In the genomic region with DNA sequence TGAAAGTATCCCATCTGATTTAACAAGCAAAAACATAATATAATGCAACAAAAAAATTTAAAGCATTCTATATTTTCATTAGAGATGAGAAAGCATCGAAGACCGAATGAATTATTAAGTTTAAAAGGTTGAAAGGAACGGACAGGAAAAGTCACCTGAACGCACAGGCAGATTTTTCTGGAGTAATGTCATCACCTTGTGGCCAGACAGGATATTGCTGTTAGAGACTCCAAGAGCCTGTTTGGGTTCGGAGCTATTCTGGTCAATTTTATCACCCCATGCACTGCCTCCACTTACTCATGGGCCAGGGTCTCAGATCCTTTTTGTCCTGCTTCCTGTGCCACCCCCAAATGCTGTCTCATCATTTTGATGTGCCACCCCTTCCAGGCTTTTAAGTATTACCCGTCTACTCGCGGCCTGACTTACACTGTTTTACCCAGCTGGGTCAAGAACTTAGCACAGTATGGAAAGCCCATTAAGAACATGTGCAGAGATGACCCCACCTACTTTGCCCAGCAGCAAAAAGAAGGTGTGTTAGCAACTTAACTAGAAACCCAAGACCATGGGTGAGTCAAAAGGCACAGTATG, we compare ENCODE assay signal across 9 cellular contexts. TPM values are rescaled to one million over a fixed set of nuclear protein-coding genes. Genes with fewer than 3 reads are reported as not detected.
A peak's percentile ranks its signal among the peaks of the same experiment; 100 is the strongest.
DNase-seq lines count a peak whose midpoint lies in the region; ATAC-seq and TF ChIP-seq lines count a peak whose summit lies in the region.
"Had no signal": no experiment of that assay in that cellular context is flagged by ENCODE, and none has a peak within 500 bp of the region (broad histone marks: within the 10 kb centered on the region; RNA-seq: fewer than 3 reads in every experiment).

No MANE protein-coding gene starts in this region.

- no peaks in the 10 kb centered on the region for H3K36me3 Mint-ChIP-seq in glutamatergic neuron (ENCODE audit: unreplicated experiment)

- no peak overlapping the region for H3K4me3 Mint-ChIP-seq in glutamatergic neuron (ENCODE audit: unreplicated experiment)
- H3K4me3 Mint-ChIP-seq: dendritic cell treated with granulocyte-macrophage colony-stimulating factor and Interleukin-4, amounts not matched to agents 40 ng/mL and 50 ng/mL, for 4 days had no signal

- intact Hi-C loops in psoas muscle (cut with DNase I) = loop anchor here (2.0 to 10.0 kb wide), 4 partner anchors 175 to 471 kb away; no protein-coding TSS in a partner anchor

- DNase-seq in NCI-H2029 treated with DMSO at 0.1 percent for 48 hours (lab: John Stamatoyannopoulos, UW) (peak; percentile 16), NCI-H2029 (lab: John Stamatoyannopoulos, UW) (no peak), OCI-M1 (lab: John Stamatoyannopoulos, UW) (peak; percentile 58), glutamatergic neuron (no peak), psoas muscle (no peak)
- DNase-seq in activated effector memory CD4-positive, alpha-beta T cell treated with Interleukin-2 at 50 U/mL for 16 hours = peak; percentile 29

- no peak overlapping the region for H3K27ac Mint-ChIP-seq in glutamatergic neuron (ENCODE audit: unreplicated experiment)
- H3K27ac Mint-ChIP-seq: dendritic cell treated with granulocyte-macrophage colony-stimulating factor and Interleukin-4, amounts not matched to agents 40 ng/mL and 50 ng/mL, for 4 days had no signal

- no peak overlapping the region for H3K27ac ChIP-seq in psoas muscle

- peak; percentile 84 for TF ChIP-seq CTCF in glutamatergic neuron (IDR thresholded peaks at IDR 0.05; ENCODE audit: partially characterized antibody, unreplicated experiment)
- peak; percentile 85 for TF ChIP-seq CTCF in psoas muscle (IDR thresholded peaks at IDR 0.05)

- H3K4me1 Mint-ChIP-seq in glutamatergic neuron (ENCODE audit: low read depth, unreplicated experiment) = no peaks in the 10 kb centered on the region

- ATAC-seq in HG03521 (IDR thresholded peaks at IDR 0.05; ENCODE audit: unreplicated experiment) (peak; percentile 77), psoas muscle (peak; percentile 46 to 73 (median 62)), GM21737 (IDR thresholded peaks at IDR 0.05; ENCODE audit: unreplicated experiment) (no peak)

- no peaks in the 10 kb centered on the region for H3K9me3 ChIP-seq in psoas muscle

- 34 to 37% (median 36%) methylated on average over 8 of the region's 8 CpGs for WGBS in psoas muscle, 3 donors

- no peaks in the 10 kb centered on the region for H3K4me1 ChIP-seq in psoas muscle

- no peak overlapping the region for H3K4me3 ChIP-seq in psoas muscle

- H3K36me3 ChIP-seq in psoas muscle (ENCODE audit: insufficient read depth in 1 of 2, low read depth in 1 of 2) = no peaks in the 10 kb centered on the region

- H3K9me3 Mint-ChIP-seq in glutamatergic neuron (ENCODE audit: unreplicated experiment) = no peaks in the 10 kb centered on the region
- H3K9me3 Mint-ChIP-seq: dendritic cell treated with granulocyte-macrophage colony-stimulating factor and Interleukin-4, amounts not matched to agents 40 ng/mL and 50 ng/mL, for 4 days had no signal

- peaks cover 2% of the 10 kb centered on the region for H3K27me3 Mint-ChIP-seq in glutamatergic neuron (ENCODE audit: unreplicated experiment)

- H3K27me3 ChIP-seq in psoas muscle (ENCODE audit: insufficient read depth in 3 of 3, low read length in 2 of 3) = no peaks in the 10 kb centered on the region

RNA-seq across cellular contexts. Expression of gene GKN2, which starts 27.3 kb away (rescaled TPM):
- not detected for total RNA-seq in glutamatergic neuron (ENCODE audit: unreplicated experiment)
- not detected for total RNA-seq in psoas muscle
- not detected for polyA plus RNA-seq in psoas muscle

RNA-seq across cellular contexts. Expression of gene GKN1, which starts 49.0 kb away (rescaled TPM):
- not detected for total RNA-seq in glutamatergic neuron (ENCODE audit: unreplicated experiment)
- not detected for total RNA-seq in psoas muscle
- under 1 TPM in 2 of 3 donors, not detected in 1; 0.21 to 0.23 TPM for polyA plus RNA-seq in psoas muscle

RNA-seq across cellular contexts. Expression of gene BMP10, which starts 54.2 kb away (rescaled TPM):
- total RNA-seq in glutamatergic neuron (ENCODE audit: unreplicated experiment) (not detected), psoas muscle (under 1 TPM in 2 of 4 donors, not detected in 2; 0.17 to 0.27 TPM)
- not detected for polyA plus RNA-seq in psoas muscle

Comparison
In these comparisons a context has a peak if more than half of its experiments do, and no peak if none do; other contexts are left out.
1. DNase-seq: peak in NCI-H2029 treated with DMSO at 0.1 percent for 48 hours (single experiment), OCI-M1 (single experiment) and activated effector memory CD4-positive, alpha-beta T cell treated with Interleukin-2 at 50 U/mL for 16 hours (single experiment); none in NCI-H2029 (single experiment), glutamatergic neuron (single experiment) and psoas muscle (0 of 2).